8 cellular contexts compared by ENCODE assay signal in genomic region chr10:32207544-32207943, GRCh38.
DNase-seq lines count a peak whose midpoint lies in the region; ATAC-seq and TF ChIP-seq lines count a peak whose summit lies in the region.

No MANE protein-coding gene starts in this region.

- H3K36me3 ChIP-seq in kidney epithelial cell (ENCODE audit: control insufficient read depth, insufficient read depth, low read length) = no peaks in the 10 kb centered on the region

- peak; percentile 60 for DNase-seq in GM13977 (ENCODE audit: low spot score)
- peak in 1 of 2 experiments; percentile 51 for DNase-seq in HL-60 (ENCODE audit: low read depth in 1 of 2, low spot score in 1 of 2)
- peak; percentile 12 to 43 (median 17) for DNase-seq in T-helper 17 cell
- DNase-seq in amniotic epithelial cell (ENCODE audit: low read depth) = peak; percentile 51
- DNase-seq in kidney epithelial cell (ENCODE audit: low read depth) = no peak
- peak; percentile 18 to 37 for DNase-seq in stimulated activated CD8-positive, alpha-beta memory T cell treated with anti-CD3 and anti-CD28 coated beads, Interleukin-15, amount 100 ng/mL, for 48 hours (ENCODE audit: low read depth in 2 of 2)
- DNase-seq in globus pallidus (ENCODE audit: low spot score) = no peak

- no peaks in the 10 kb centered on the region for H3K27me3 Mint-ChIP-seq in T-helper 17 cell

- H3K36me3 Mint-ChIP-seq in T-helper 17 cell (ENCODE audit: low read depth) = no peaks in the 10 kb centered on the region

- peaks cover 3% of the 10 kb centered on the region for H3K4me1 Mint-ChIP-seq in T-helper 17 cell

- no peak overlapping the region for H3K4me3 Mint-ChIP-seq in T-helper 17 cell

- in situ Hi-C loops in GM13977 (cut with MboI; ENCODE audit: low pct_unique_long_range_greater_than_20kb, low sequenced_read_pairs, unreplicated experiment) = no loop called here

- H3K27me3 ChIP-seq in HL-60 (ENCODE audit: insufficient read depth, poor library complexity, severe bottlenecking) (no peaks in the 10 kb centered on the region), kidney epithelial cell (ENCODE audit: control insufficient read depth, insufficient read depth, low read length) (no peaks in the 10 kb centered on the region)

- H3K27ac ChIP-seq in 22Rv1 = no peak overlapping the region
- no peak overlapping the region for H3K27ac ChIP-seq in HL-60 (replicated peaks)

- H3K4me3 ChIP-seq in HL-60 (replicated peaks; ENCODE audit: insufficient read depth, low read length) (no peak overlapping the region), kidney epithelial cell (ENCODE audit: low read depth, low read length) (no peak overlapping the region)

- no peak overlapping the region for H3K27ac Mint-ChIP-seq in T-helper 17 cell

- H3K9me3 ChIP-seq in T-helper 17 cell (ENCODE audit: control insufficient read depth, low read length, poor library complexity, severe bottlenecking) = no peaks in the 10 kb centered on the region

- TF ChIP-seq CTCF in 22Rv1 (IDR thresholded peaks at IDR 0.05) (peak; percentile 78), GM13977 (IDR thresholded peaks at IDR 0.05; ENCODE audit: extremely low read depth, insufficient read depth, missing control alignments) (peak; percentile 74), HL-60 (IDR thresholded peaks at IDR 0.05; ENCODE audit: insufficient read depth, low read length) (peak; percentile 32), kidney epithelial cell (IDR thresholded peaks at IDR 0.05; ENCODE audit: insufficient read depth, low read length, poor library complexity, severe bottlenecking) (peak; percentile 82)

- peak; percentile 94 for ATAC-seq in T-helper 17 cell

Comparison
In these comparisons a context has a peak if more than half of its experiments do, and no peak if none do; other contexts are left out.
1. CTCF ChIP-seq: peak in every context shown above with its lines; median percentile 82 in kidney epithelial cell; 78 in 22Rv1; 74 in GM13977; 32 in HL-60.
2. DNase-seq: peak in GM13977 (single experiment), T-helper 17 cell (3 of 3), amniotic epithelial cell (single experiment) and stimulated activated CD8-positive, alpha-beta memory T cell treated with anti-CD3 and anti-CD28 coated beads, Interleukin-15, amount 100 ng/mL, for 48 hours (2 of 2); none in kidney epithelial cell (single experiment) and globus pallidus (single experiment).